Comparison of ENCODE assay signal across 10 cellular contexts in the genomic region with DNA sequence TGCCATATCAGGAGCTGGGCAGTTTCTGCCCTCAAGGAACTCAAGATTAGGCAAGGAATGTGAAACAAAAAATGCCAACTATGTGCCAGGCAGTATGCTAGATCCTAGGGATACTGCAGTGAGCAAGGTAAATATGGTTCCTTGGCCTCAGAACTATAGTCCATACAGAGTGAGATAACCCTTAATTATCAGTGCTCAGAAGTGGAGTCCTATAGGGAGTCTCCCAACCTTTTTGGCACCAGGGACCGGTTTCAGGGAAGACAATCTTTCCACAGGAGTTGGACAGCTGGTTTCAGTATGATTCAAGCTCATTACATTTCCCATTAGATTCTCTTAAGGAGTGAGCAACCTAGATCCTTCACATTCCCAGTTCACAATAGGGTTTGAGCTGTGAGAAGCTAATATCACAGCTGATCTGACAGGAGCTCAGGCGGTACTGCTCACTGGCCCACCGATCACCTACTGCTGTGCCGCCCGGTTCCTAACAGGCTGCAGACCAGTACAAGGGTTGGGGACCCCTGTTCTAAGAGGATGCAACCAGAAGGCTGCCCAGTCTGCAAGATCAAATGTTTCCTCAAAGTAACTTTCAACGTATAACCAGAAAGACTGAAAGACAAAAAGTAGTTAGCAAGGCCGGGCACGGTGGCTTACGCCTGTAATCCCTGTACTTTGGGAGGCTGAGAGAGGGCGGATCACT. TPM values are rescaled to one million over a fixed set of nuclear protein-coding genes. Genes with fewer than 3 reads are reported as not detected.
A peak's percentile ranks its signal among the peaks of the same experiment; 100 is the strongest.
DNase-seq lines count a peak whose midpoint lies in the region; ATAC-seq, FAIRE-seq and TF ChIP-seq lines count a peak whose summit lies in the region.
"Had no signal": no experiment of that assay in that cellular context is flagged by ENCODE, and none has a peak within 500 bp of the region (broad histone marks: within the 10 kb centered on the region; RNA-seq: fewer than 3 reads in every experiment).

No MANE protein-coding gene starts in this region.

- DNase-seq in GM23248 (peak; percentile 72), Panc1 (ENCODE audit: low read depth, low spot score) (no peak), endothelial cell of umbilical vein (ENCODE audit: low read depth, low spot score) (no peak), retina (peak; percentile 3), NCI-H2029 (lab: John Stamatoyannopoulos, UW) (no peak), H54 (ENCODE audit: insufficient read length, low spot score) (no peak)
- DNase-seq: midbrain, NCI-H2171 treated with DMSO at 0.1 percent for 48 hours had no signal

- H4K20me1 ChIP-seq in GM23248 (ENCODE audit: insufficient read depth) (no peaks in the 10 kb centered on the region; the same call in none of the 2 replicates), endothelial cell of umbilical vein (replicated peaks; ENCODE audit: control insufficient read depth, extremely low read depth, insufficient read depth, low read length) (no peaks in the 10 kb centered on the region)

- H3K79me2 ChIP-seq in GM23248 (ENCODE audit: insufficient read depth) (peaks cover 87% of the 10 kb centered on the region), endothelial cell of umbilical vein (ENCODE audit: control insufficient read depth, insufficient read depth, low read length) (peaks cover 65% of the 10 kb centered on the region)

- WGBS in GM23248 (ENCODE audit: low coverage in 1 of 2, low lambda C conversion rate in 2 of 2, missing lambda C conversion rate in 2 of 2), 2 experiments, result 35 to 36% methylated on average over 10 of the region's 10 CpGs

- peak overlapping the region; percentile 98 for H3K4me3 ChIP-seq in GM23248
- peak overlapping the region; percentile 98 to 100 for H3K4me3 ChIP-seq in Panc1 (ENCODE audit: low read depth in 2 of 2, low read length in 2 of 2)
- peak overlapping the region in 2 of 3 experiments; percentile 1 to 99 for H3K4me3 ChIP-seq in endothelial cell of umbilical vein (replicated peaks in 1 of 3; ENCODE audit: insufficient read depth in 1 of 3, low read depth in 1 of 3, low read length in 3 of 3)

- H3K27me3 ChIP-seq in GM23248 (replicated peaks; ENCODE audit: insufficient read depth) (no peaks in the 10 kb centered on the region), Panc1 (ENCODE audit: control insufficient read depth, insufficient read depth, low read length) (no peaks in the 10 kb centered on the region), endothelial cell of umbilical vein (ENCODE audit: control insufficient read depth in 2 of 2, insufficient read depth in 2 of 2, low read length in 2 of 2) (no peaks in the 10 kb centered on the region)

- in situ Hi-C loops in GM23248 (cut with MboI), result no loop called here
- in situ Hi-C loops in Panc1 (cut with HindIII; ENCODE audit: low pct_unique_long_range_greater_than_20kb, low sequenced_read_pairs), result no loop called here

- CTCF ChIA-PET in Panc1 (lab: Charles Lee), result no interaction called here
- CTCF ChIA-PET in endothelial cell of umbilical vein (lab: Charles Lee), result interaction anchor here (0.6 to 1.4 kb wide), 5 partner anchors 9 to 517 kb away, joined by 3 to 5 read pairs (median 3); partner anchors contain the start of genes CEP135, PAICS and PPAT

- intact Hi-C loops in Panc1 (cut with micrococcal nuclease; ENCODE audit: unreplicated experiment) (no loop called here), endothelial cell of umbilical vein (cut with micrococcal nuclease) (loop anchor here (1.0 kb wide), 1 partner anchor 55 kb away; no protein-coding TSS in a partner anchor)

- dilution Hi-C loops in endothelial cell of umbilical vein (cut with MboI; ENCODE audit: extremely low pct_ligation_motif_present, low sequenced_read_pairs), result no loop called here

- TF ChIP-seq POLR2A in endothelial cell of umbilical vein (IDR thresholded peaks at IDR 0.05; ENCODE audit: low read depth, low read length), result no peak
- no peak for TF ChIP-seq POLR2A in GM18505 (IDR thresholded peaks at IDR 0.05; ENCODE audit: borderline replicate concordance, extremely low read depth, insufficient read depth, insufficient read length)
- no peak for TF ChIP-seq POLR2A in H54 (IDR thresholded peaks at IDR 0.05; ENCODE audit: low read depth, low read length)

- peak; percentile 8 for FAIRE-seq in endothelial cell of umbilical vein (lab: Jason Lieb, UNC)
- no peak for FAIRE-seq in H54 (lab: Jason Lieb, UNC)

- peak overlapping the region; percentile 91 for H3K4me2 ChIP-seq in GM23248 (ENCODE audit: unreplicated experiment)
- peak overlapping the region; percentile 99 for H3K4me2 ChIP-seq in endothelial cell of umbilical vein (ENCODE audit: insufficient read depth, low read length)

- H3K27ac ChIP-seq in GM23248, result peak overlapping the region; percentile 100
- H3K27ac ChIP-seq in Panc1 (ENCODE audit: low read length), result peak overlapping the region; percentile 98
- H3K27ac ChIP-seq in endothelial cell of umbilical vein (ENCODE audit: insufficient read depth, low read depth, low read length), result peak overlapping the region; percentile 94

- ATAC-seq in Panc1 (peak; percentile 27), GM18505 (IDR thresholded peaks at IDR 0.05; ENCODE audit: unreplicated experiment) (no peak), HG03025 (IDR thresholded peaks at IDR 0.05; ENCODE audit: low FRiP score, unreplicated experiment) (no peak)

- TF ChIP-seq CTCF in Panc1 (IDR thresholded peaks at IDR 0.05) (no peak), endothelial cell of umbilical vein (IDR thresholded peaks at IDR 0.05; ENCODE audit: extremely low read depth in 1 of 2, insufficient read depth in 1 of 2, low read depth in 1 of 2, low read length in 2 of 2) (no peak)

- H3K4me1 ChIP-seq in GM23248 (ENCODE audit: insufficient read depth) (peaks cover 34% of the 10 kb centered on the region), Panc1 (ENCODE audit: control insufficient read depth, insufficient read depth, low read length) (peaks cover 15% of the 10 kb centered on the region; the same call in 1 of the 2 replicates), endothelial cell of umbilical vein (ENCODE audit: control insufficient read depth, extremely low read depth, insufficient read depth, low read length) (peaks cover 27% of the 10 kb centered on the region)

- H3K9me2 ChIP-seq in GM23248 (ENCODE audit: insufficient read depth), result no peaks in the 10 kb centered on the region

- no peaks in the 10 kb centered on the region for H3K9me3 ChIP-seq in GM23248 (ENCODE audit: low read depth)
- no peaks in the 10 kb centered on the region for H3K9me3 ChIP-seq in Panc1 (ENCODE audit: control insufficient read depth, insufficient read depth, low read depth, low read length)
- no peaks in the 10 kb centered on the region for H3K9me3 ChIP-seq in endothelial cell of umbilical vein (replicated peaks; ENCODE audit: control insufficient read depth, insufficient read depth, low read length)

- H3K9ac ChIP-seq in GM23248 (peak overlapping the region; percentile 100), endothelial cell of umbilical vein (replicated peaks; ENCODE audit: extremely low read depth, insufficient read depth, low read length) (peak overlapping the region; percentile 98)

- peaks cover 17% of the 10 kb centered on the region for H3K36me3 ChIP-seq in GM23248 (ENCODE audit: low read depth)
- peaks cover 21% of the 10 kb centered on the region for H3K36me3 ChIP-seq in Panc1 (ENCODE audit: control insufficient read depth, insufficient read depth, low read length)
- peaks cover 0 to 18% of the 10 kb centered on the region in 2 experiments for H3K36me3 ChIP-seq in endothelial cell of umbilical vein (ENCODE audit: control insufficient read depth in 2 of 2, extremely low read depth in 1 of 2, insufficient read depth in 2 of 2, low read length in 2 of 2)

- no peak overlapping the region for H2AFZ ChIP-seq in GM23248
- H2AFZ ChIP-seq in endothelial cell of umbilical vein (ENCODE audit: low read depth, low read length), result no peak overlapping the region

- no peaks in the 10 kb centered on the region for H3K9me1 ChIP-seq in endothelial cell of umbilical vein (replicated peaks; ENCODE audit: control insufficient read depth, extremely low read depth, insufficient read depth, low read length)

- BruUV-seq in Panc1 (replicated peaks; lab: Mats Ljungman, UMichigan) (no TSS peak), endothelial cell of umbilical vein (replicated peaks; lab: Mats Ljungman, UMichigan) (no TSS peak)

- POLR2A ChIA-PET in Panc1 (lab: Charles Lee) (interaction anchor here (0.6 kb wide), 1 partner anchor 89 kb away, joined by 5 read pairs; no protein-coding TSS in a partner anchor), endothelial cell of umbilical vein (lab: Charles Lee) (interaction anchor here (1.0 to 1.4 kb wide), 2 partner anchors 30 to 79 kb away, joined by 3 read pairs; partner anchors contain the start of genes AASDH and PAICS)

- H3F3A ChIP-seq in GM23248 (ENCODE audit: insufficient read depth), result peaks cover 27% of the 10 kb centered on the region

RNA-seq across cellular contexts. Expression of gene SRP72, which starts 1.7 kb away (rescaled TPM):
- 64.7 and 70.0 TPM in 2 replicates for total RNA-seq in GM23248 (2014; rRNA removed; shearing (Covaris generic))
- polyA plus RNA-seq in GM23248 (2016; fragmentation: Nextera tagmentation; extraction: Ambion mirVana) (128 and 146 TPM in 2 replicates), endothelial cell of umbilical vein (33.9 and 65.7 TPM in 2 replicates)
- total RNA-seq in Panc1 (2021; ENCODE audit: unreplicated experiment) (82.4 TPM), endothelial cell of umbilical vein (132 and 145 TPM in 2 replicates)
- polyA plus RNA-seq in Panc1 (2012; ENCODE audit: insufficient read length), result 47.3 TPM
- 70.2 and 76.2 TPM in 2 replicates for polyA plus RNA-seq in endothelial cell of umbilical vein (2011; cell fraction: cytosol; rRNA removed)
- polyA plus RNA-seq in endothelial cell of umbilical vein (2011; cell fraction: nucleus; rRNA removed), result 74.0 and 96.3 TPM in 2 replicates
- polyA plus RNA-seq in endothelial cell of umbilical vein (2012), result 98.0 and 129 TPM in 2 replicates
- 177 and 181 TPM in 2 replicates for polyA minus RNA-seq in endothelial cell of umbilical vein
- polyA minus RNA-seq in endothelial cell of umbilical vein (2011; cell fraction: cytosol; rRNA and poly(A)+ RNA removed), result 72.0 TPM
- 92.3 and 104 TPM in 2 replicates for polyA minus RNA-seq in endothelial cell of umbilical vein (2011; cell fraction: nucleus; rRNA and poly(A)+ RNA removed)

RNA-seq across cellular contexts. Expression of gene PAICS, which starts 29.7 kb away (rescaled TPM):
- 40.2 and 42.4 TPM in 2 replicates for total RNA-seq in GM23248 (2014; rRNA removed; shearing (Covaris generic))
- polyA plus RNA-seq in GM23248 (2016; fragmentation: Nextera tagmentation; extraction: Ambion mirVana) (80.2 and 82.2 TPM in 2 replicates), endothelial cell of umbilical vein (73.8 and 85.9 TPM in 2 replicates)
- total RNA-seq in Panc1 (2021; ENCODE audit: unreplicated experiment) (135 TPM), endothelial cell of umbilical vein (124 and 135 TPM in 2 replicates)
- polyA plus RNA-seq in Panc1 (2012; ENCODE audit: insufficient read length), result 48.6 TPM
- 84.5 and 94.9 TPM in 2 replicates for polyA plus RNA-seq in endothelial cell of umbilical vein (2011; cell fraction: cytosol; rRNA removed)
- polyA plus RNA-seq in endothelial cell of umbilical vein (2011; cell fraction: nucleus; rRNA removed), result 60.2 and 91.3 TPM in 2 replicates
- 87.8 and 151 TPM in 2 replicates for polyA plus RNA-seq in endothelial cell of umbilical vein (2012)
- 55.9 and 64.9 TPM in 2 replicates for polyA minus RNA-seq in endothelial cell of umbilical vein
- 62.0 TPM for polyA minus RNA-seq in endothelial cell of umbilical vein (2011; cell fraction: cytosol; rRNA and poly(A)+ RNA removed)
- 43.0 and 52.0 TPM in 2 replicates for polyA minus RNA-seq in endothelial cell of umbilical vein (2011; cell fraction: nucleus; rRNA and poly(A)+ RNA removed)

RNA-seq across cellular contexts. Expression of gene PPAT, which starts 30.3 kb away (rescaled TPM):
- 8.5 and 19.1 TPM in 2 replicates for total RNA-seq in GM23248 (2014; rRNA removed; shearing (Covaris generic))
- 8.0 and 8.6 TPM in 2 replicates for polyA plus RNA-seq in GM23248 (2016; fragmentation: Nextera tagmentation; extraction: Ambion mirVana)
- total RNA-seq in Panc1 (2021; ENCODE audit: unreplicated experiment), result 38.3 TPM
- 27.2 TPM for polyA plus RNA-seq in Panc1 (2012; ENCODE audit: insufficient read length)
- 21.8 and 25.5 TPM in 2 replicates for total RNA-seq in endothelial cell of umbilical vein
- 3.4 and 4.3 TPM in 2 replicates for polyA plus RNA-seq in endothelial cell of umbilical vein
- polyA plus RNA-seq in endothelial cell of umbilical vein (2011; cell fraction: cytosol; rRNA removed), result 5.2 and 6.4 TPM in 2 replicates
- polyA plus RNA-seq in endothelial cell of umbilical vein (2011; cell fraction: nucleus; rRNA removed), result 8.0 and 11.1 TPM in 2 replicates
- 13.1 and 15.2 TPM in 2 replicates for polyA plus RNA-seq in endothelial cell of umbilical vein (2012)
- 9.5 and 10.8 TPM in 2 replicates for polyA minus RNA-seq in endothelial cell of umbilical vein
- polyA minus RNA-seq in endothelial cell of umbilical vein (2011; cell fraction: cytosol; rRNA and poly(A)+ RNA removed), result 11.2 TPM
- 6.8 and 10.0 TPM in 2 replicates for polyA minus RNA-seq in endothelial cell of umbilical vein (2011; cell fraction: nucleus; rRNA and poly(A)+ RNA removed)

RNA-seq across cellular contexts. Expression of gene ARL9, which starts 39.8 kb away (rescaled TPM):
- not detected in 2 replicates for total RNA-seq in GM23248 (2014; rRNA removed; shearing (Covaris generic))
- polyA plus RNA-seq in GM23248 (2016; fragmentation: Nextera tagmentation; extraction: Ambion mirVana) (0.24 and 0.29 TPM in 2 replicates), endothelial cell of umbilical vein (0.40 and 0.62 TPM in 2 replicates)
- total RNA-seq in Panc1 (2021; ENCODE audit: unreplicated experiment) (0.41 TPM), endothelial cell of umbilical vein (0.51 and 1.1 TPM in 2 replicates)
- 0.52 TPM for polyA plus RNA-seq in Panc1 (2012; ENCODE audit: insufficient read length)
- 0.85 and 0.99 TPM in 2 replicates for polyA plus RNA-seq in endothelial cell of umbilical vein (2011; cell fraction: cytosol; rRNA removed)
- 0.41 and 0.78 TPM in 2 replicates for polyA plus RNA-seq in endothelial cell of umbilical vein (2011; cell fraction: nucleus; rRNA removed)
- polyA plus RNA-seq in endothelial cell of umbilical vein (2012), result 0.75 and 1.1 TPM in 2 replicates
- polyA minus RNA-seq in endothelial cell of umbilical vein, result 0.08 and 0.85 TPM in 2 replicates
- polyA minus RNA-seq in endothelial cell of umbilical vein (2011; cell fraction: cytosol; rRNA and poly(A)+ RNA removed), result not detected
- 0.29 and 0.43 TPM in 2 replicates for polyA minus RNA-seq in endothelial cell of umbilical vein (2011; cell fraction: nucleus; rRNA and poly(A)+ RNA removed)

Comparison
In these comparisons a context has a peak if more than half of its experiments do, and no peak if none do; other contexts are left out.
1. DNase-seq: peak in GM23248 (single experiment) and retina (single experiment); none in Panc1 (single experiment), endothelial cell of umbilical vein (single experiment), NCI-H2029 (single experiment) and H54 (single experiment).
2. Peak in every context shown above with its lines, with median percentiles within 50 percentile points of each other: H3K27ac ChIP-seq and H3K4me3 ChIP-seq.